In the genomic region with DNA sequence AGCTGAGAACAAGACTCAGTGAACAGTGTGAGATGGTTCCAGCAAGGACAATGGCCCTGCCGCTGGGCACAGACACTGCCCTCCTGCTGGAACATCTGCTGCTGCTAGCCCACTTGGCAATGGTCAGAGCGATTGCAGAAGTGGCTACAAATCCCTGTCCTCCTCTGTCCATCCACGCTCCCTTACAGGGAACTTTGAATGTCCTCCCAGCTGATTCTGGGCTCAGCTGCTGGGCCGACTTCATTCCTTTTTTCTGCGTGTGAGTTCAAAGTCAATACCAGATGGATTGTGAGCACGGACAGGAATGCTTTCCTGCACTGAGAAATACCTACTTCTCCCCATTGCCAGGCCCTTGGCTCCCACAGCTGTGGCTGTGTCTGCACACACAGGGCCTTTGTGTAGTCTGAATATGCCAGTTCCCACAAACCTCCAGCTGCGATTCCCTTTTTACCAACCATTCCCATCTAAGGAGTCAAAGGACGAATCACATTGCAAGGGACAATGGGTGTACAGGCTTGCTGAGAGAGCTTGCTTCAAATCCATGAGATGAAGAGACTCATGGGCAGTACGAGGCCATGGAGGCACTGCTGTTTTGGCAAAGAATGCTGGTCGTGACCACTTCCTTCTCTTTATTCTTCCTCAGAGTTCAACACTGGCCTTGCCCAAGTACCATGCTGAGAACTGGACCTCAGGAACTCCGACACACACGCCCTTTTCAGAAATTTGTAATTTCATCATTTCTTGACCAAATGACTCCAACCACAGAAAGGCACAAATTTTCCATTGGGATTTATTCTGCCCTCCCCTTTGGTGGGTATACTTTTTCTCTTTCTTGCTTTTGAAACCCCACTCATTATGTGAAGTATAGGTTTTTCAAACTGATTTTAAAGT, we compare ENCODE assay signal across 9 cellular contexts. TPM values are rescaled to one million over a fixed set of nuclear protein-coding genes. Genes with fewer than 3 reads are reported as not detected.
DNase-seq lines count a peak whose midpoint lies in the region; ATAC-seq and TF ChIP-seq lines count a peak whose summit lies in the region.
"Had no signal": no experiment of that assay in that cellular context is flagged by ENCODE, and none has a peak within 500 bp of the region (broad histone marks: within the 10 kb centered on the region; RNA-seq: fewer than 3 reads in every experiment).

No MANE protein-coding gene starts in this region.

- no peak overlapping the region for H3K9ac ChIP-seq in H9 (ENCODE audit: extremely low read depth, insufficient read length, low read length)

- H4K5ac ChIP-seq in H9 (ENCODE audit: insufficient read length, low read depth, low read length) = no peak overlapping the region

- WGBS in stomach, 5 donors = 81 to 83% (median 82%) methylated on average over 12 of the region's 12 CpGs
- WGBS in H9 (ENCODE audit: extremely low coverage, insufficient read length, low lambda C conversion rate) = no CpG with 5 or more reads among the region's 12 CpGs

- BruUV-seq in A673 (replicated peaks; lab: Mats Ljungman, UMichigan) = no TSS peak

- H3K9me3 ChIP-seq in lower lobe of right lung = no peaks in the 10 kb centered on the region
- H3K9me3 ChIP-seq in stomach = no peaks in the 10 kb centered on the region
- no peaks in the 10 kb centered on the region for H3K9me3 ChIP-seq in A673 (ENCODE audit: low read depth, low read length, poor library complexity, severe bottlenecking)
- H3K9me3 ChIP-seq in H9 (ENCODE audit: control insufficient read depth, low read depth, low read length) = no peaks in the 10 kb centered on the region

- POLR2A ChIA-PET in A673 (lab: Charles Lee; ENCODE audit: low non-redundant PET) = no interaction called here

- no peaks in the 10 kb centered on the region for H3K36me3 Mint-ChIP-seq in H9 (ENCODE audit: insufficient read depth in 1 of 3, low read depth in 3 of 3)

- H3K23ac ChIP-seq in H9 (ENCODE audit: insufficient read length, low read depth, low read length) = no peak overlapping the region

- no peak for TF ChIP-seq POLR2A in stomach (IDR thresholded peaks at IDR 0.05)

- H2BK120ac ChIP-seq in H9 (ENCODE audit: low read depth, low read length, poor library complexity, severe bottlenecking) = no peak overlapping the region

- H3K23me2 ChIP-seq in H9 (ENCODE audit: insufficient read length, low read depth, low read length, poor library complexity, severe bottlenecking) = no peaks in the 10 kb centered on the region

- H3K79me2 ChIP-seq in H9 (ENCODE audit: insufficient read depth, low read length) = no peaks in the 10 kb centered on the region

- H3K36me3 ChIP-seq in lower lobe of right lung (no peaks in the 10 kb centered on the region), stomach (no peaks in the 10 kb centered on the region), A673 (ENCODE audit: insufficient read depth, low read length, poor library complexity, severe bottlenecking) (no peaks in the 10 kb centered on the region)

- no peaks in the 10 kb centered on the region for H3K27me3 ChIP-seq in lower lobe of right lung (ENCODE audit: low read depth)
- H3K27me3 ChIP-seq in stomach = peaks cover 0 to 4% (median 0%) of the 10 kb centered on the region in 3 donors
- H3K27me3 ChIP-seq in A673 (replicated peaks; ENCODE audit: insufficient read depth, low read depth, low read length, poor library complexity) = no peaks in the 10 kb centered on the region
- H3K27me3 ChIP-seq in H9 (ENCODE audit: insufficient read depth, low read length) = no peaks in the 10 kb centered on the region

- no peak overlapping the region for H2BK20ac ChIP-seq in H9 (ENCODE audit: low read depth, low read length, poor library complexity, severe bottlenecking)

- H3K56ac ChIP-seq in H9 (ENCODE audit: insufficient read length, low read depth, low read length) = no peak overlapping the region

- intact Hi-C loops in lower lobe of right lung (cut with DNase I) = loop anchor here (10.0 kb wide), 1 partner anchor 54 kb away; no protein-coding TSS in a partner anchor
- intact Hi-C loops in stomach (cut with DNase I; ENCODE audit: low total_unique reads) = loop anchor here (10.0 kb wide), 1 partner anchor 264 kb away; no protein-coding TSS in a partner anchor
- intact Hi-C loops in A673 (cut with micrococcal nuclease; ENCODE audit: unreplicated experiment) = loop anchor here (2.0 kb wide), 2 partner anchors 252 to 264 kb away; no protein-coding TSS in a partner anchor

- H2BK5ac ChIP-seq in H9 (ENCODE audit: insufficient read length, low read length) = no peak overlapping the region

- H3K27ac ChIP-seq in lower lobe of right lung (peak overlapping the region; percentile 48), stomach (peak overlapping the region in 4 of 5 donors; percentile 65 to 84 (median 76)), A673 (ENCODE audit: low read depth, low read length, poor library complexity, severe bottlenecking) (no peak overlapping the region), H9 (ENCODE audit: insufficient read length, low read depth, low read length) (no peak overlapping the region)

- peaks cover 10 to 12% of the 10 kb centered on the region in 2 experiments for H3K4me1 Mint-ChIP-seq in H9

- no peak overlapping the region for H3K4me3 Mint-ChIP-seq in H9

- H3K4ac ChIP-seq in H9 (ENCODE audit: low read depth, low read length) = no peak overlapping the region

- H2AFZ ChIP-seq in H9 (ENCODE audit: low read length) = no peak overlapping the region

- no peak for TF ChIP-seq EP300 in stomach (IDR thresholded peaks at IDR 0.05)

- no peak overlapping the region for H3T11ph ChIP-seq in H9 (ENCODE audit: low read length)

- H3K27ac Mint-ChIP-seq in H9 = no peak overlapping the region; a peak in 1 of 7 replicates

- H3K4me1 ChIP-seq in lower lobe of right lung (peaks cover 13% of the 10 kb centered on the region), stomach (peaks cover 0 to 35% (median 16%) of the 10 kb centered on the region in 4 donors), A673 (ENCODE audit: insufficient read depth, low read length, poor library complexity, severe bottlenecking) (peaks cover 6% of the 10 kb centered on the region), H9 (ENCODE audit: insufficient read depth, low read length) (no peaks in the 10 kb centered on the region)

- H3K4me2 ChIP-seq in H9 (ENCODE audit: insufficient read depth, insufficient read length, low read length) = no peak overlapping the region

- ATAC-seq in lower lobe of right lung = peak; percentile 24
- no peak for ATAC-seq in HG02610 (IDR thresholded peaks at IDR 0.05; ENCODE audit: unreplicated experiment)

- no peak for TF ChIP-seq CTCF in choroid plexus epithelial cell (conservative IDR thresholded peaks at IDR 0.05; ENCODE audit: low read depth, low read length)
- no peak for TF ChIP-seq CTCF in lower lobe of right lung (IDR thresholded peaks at IDR 0.05)
- TF ChIP-seq CTCF in stomach (IDR thresholded peaks at IDR 0.05) = no peak
- TF ChIP-seq CTCF in A673 (conservative IDR thresholded peaks at IDR 0.05; ENCODE audit: low read depth, low read length) = no peak
- no peak for TF ChIP-seq CTCF in H9 (conservative IDR thresholded peaks at IDR 0.05)

- no peaks in the 10 kb centered on the region for H3K9me3 Mint-ChIP-seq in H9

- H2AK5ac ChIP-seq in H9 (ENCODE audit: insufficient read length, low read length) = no peak overlapping the region

- H3K18ac ChIP-seq in H9 (ENCODE audit: insufficient read length, low read depth, low read length) = no peak overlapping the region

- H3K4me3 ChIP-seq in choroid plexus epithelial cell (ENCODE audit: low read depth, low read length) = no peak overlapping the region
- no peak overlapping the region for H3K4me3 ChIP-seq in lower lobe of right lung
- no peak overlapping the region for H3K4me3 ChIP-seq in stomach
- H3K4me3 ChIP-seq in A673 (ENCODE audit: low read depth, low read length, poor library complexity, severe bottlenecking) = no peak overlapping the region

- no peaks in the 10 kb centered on the region for H4K20me1 ChIP-seq in H9 (ENCODE audit: control insufficient read depth, insufficient read depth, insufficient read length)

- H3K14ac ChIP-seq in H9 (ENCODE audit: insufficient read depth, low read length) = no peak overlapping the region

- H3K27me3 Mint-ChIP-seq in H9 (ENCODE audit: low read depth) = no peaks in the 10 kb centered on the region

- H2BK12ac ChIP-seq in H9 (ENCODE audit: insufficient read length, low read depth, low read length) = no peak overlapping the region

- H4K8ac ChIP-seq in H9 (replicated peaks; ENCODE audit: insufficient read length, low read depth, low read length) = no peak overlapping the region

- DNase-seq in H4 (ENCODE audit: low spot score) = peak; percentile 30
- DNase-seq in choroid plexus epithelial cell (ENCODE audit: low read depth) = peak; percentile 50
- no peak for DNase-seq in lower lobe of right lung
- no peak for DNase-seq in stomach
- no peak for DNase-seq in A673 (ENCODE audit: low spot score)
- DNase-seq in H9 = no peak
- DNase-seq in OCI-M1 (lab: John Stamatoyannopoulos, UW) = no peak
- DNase-seq: activated CD4-positive, alpha-beta T cell treated with anti-CD3 and anti-CD28 coated beads for 48 hours had no signal

- H3K79me1 ChIP-seq in H9 (ENCODE audit: insufficient read depth, low read depth, low read length, poor library complexity, severe bottlenecking) = no peaks in the 10 kb centered on the region

- no peak overlapping the region for H2BK15ac ChIP-seq in H9 (ENCODE audit: low read depth, low read length)

- CTCF ChIA-PET in A673 (lab: Charles Lee) = interaction anchor here (1.5 kb wide), 1 partner anchor 263 kb away, joined by 5 read pairs; no protein-coding TSS in a partner anchor

- H4K91ac ChIP-seq in H9 (ENCODE audit: insufficient read length, low read depth, low read length) = no peak overlapping the region

RNA-seq across cellular contexts. Expression of gene BPGM, which starts 44.2 kb away (rescaled TPM):
- total RNA-seq in H4 (2014; rRNA removed; shearing (Covaris generic)) = 16.8 and 25.4 TPM in 2 replicates
- total RNA-seq in lower lobe of right lung (16.9 TPM), stomach (10 to 100 TPM in 3 of 5 donors, 1 to 10 TPM in 2; 4.7 to 47.3 (median 20.2) TPM), A673 (2021) (13.8 and 14.0 TPM in 2 replicates), H9 (2021) (14.0 and 14.4 TPM in 2 replicates)
- 10 to 100 TPM; 13.0 to 22.5 (median 19.4) TPM for polyA plus RNA-seq in stomach

Comparison
In these comparisons a context has a peak if more than half of its experiments do, and no peak if none do; other contexts are left out.
1. DNase-seq: peak in H4 (single experiment) and choroid plexus epithelial cell (single experiment); none in lower lobe of right lung (single experiment), stomach (single experiment), A673 (single experiment), H9 (single experiment) and OCI-M1 (single experiment).
2. H3K27ac ChIP-seq: peak in lower lobe of right lung (single experiment) and stomach (4 of 5); none in A673 (single experiment) and H9 (single experiment).